Comparison of ENCODE assay signal across 20 cellular contexts in genomic region chr2:181772334-181772733, GRCh38.
"Had no signal": no experiment of that assay in that cellular context is flagged by ENCODE, and none has a peak within 500 bp of the region (broad histone marks: within the 10 kb centered on the region; RNA-seq: fewer than 3 reads in every experiment).

No MANE protein-coding gene starts in this region.

- H3K9me3 ChIP-seq: Peyer's patch, SK-N-SH had no signal

- H3K36me3 ChIP-seq: Peyer's patch had no signal

- ATAC-seq: PC-3 had no signal

- H3K27me3 ChIP-seq: Peyer's patch had no signal

- H3K9ac ChIP-seq: SK-N-SH had no signal

- H3K9me2 ChIP-seq: SK-N-SH had no signal

- H3K4me2 ChIP-seq: SK-N-SH had no signal

- H3K4me1 ChIP-seq: Peyer's patch had no signal

- H3K27ac ChIP-seq: Peyer's patch had no signal

- DNase-seq: KBM-7, MV-4-11, NCI-H1048, NCI-H1105, NCI-H1417, NCI-H1436 treated with DMSO at 0.1 percent for 48 hours, NCI-H1694, NCI-H187 treated with DMSO at 0.1 percent for 48 hours, NCI-H2029 treated with DMSO at 0.1 percent for 48 hours, NCI-H2171 treated with DMSO at 0.1 percent for 48 hours, NCI-H226, NCI-H446, NCI-H510A, NCI-H524 treated with DMSO at 0.1 percent for 48 hours, NCI-H69, NCI-H774, PC-3, Peyer's patch, SHP77, SK-N-SH had no signal

- H3K4me3 ChIP-seq: Peyer's patch had no signal
